9 cellular contexts compared by ENCODE assay signal in the genomic region with DNA sequence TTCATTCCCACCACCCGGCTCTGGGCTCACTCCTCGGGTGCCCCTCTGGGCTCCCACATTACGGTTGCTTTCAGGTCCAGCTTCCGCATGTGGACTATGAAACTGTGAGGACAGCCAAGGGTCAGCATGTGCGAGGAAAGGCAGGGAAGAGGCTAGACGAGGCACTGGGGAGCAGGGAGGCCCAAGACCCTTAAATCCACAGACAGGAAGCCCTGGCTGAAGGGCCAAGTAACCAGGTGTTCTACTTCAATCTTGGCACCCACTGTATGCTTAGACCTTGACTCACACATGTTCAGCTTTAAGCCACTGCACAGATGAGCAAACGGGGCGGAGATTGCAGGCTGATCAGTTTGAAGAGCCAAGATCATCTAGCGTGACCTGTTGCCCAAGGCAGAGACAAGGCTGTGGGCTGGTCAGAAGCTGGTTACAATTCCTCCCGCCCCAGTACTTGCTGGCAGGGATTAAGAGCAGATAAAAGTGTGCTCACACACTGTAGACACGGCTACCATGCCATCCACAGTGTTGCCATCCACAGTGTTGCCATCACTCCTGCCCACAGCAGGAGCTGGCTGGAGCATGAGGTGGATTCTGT. TPM values are rescaled to one million over a fixed set of nuclear protein-coding genes. Genes with fewer than 3 reads are reported as not detected.
DNase-seq lines count a peak whose midpoint lies in the region; ATAC-seq and TF ChIP-seq lines count a peak whose summit lies in the region.
"Had no signal": no experiment of that assay in that cellular context is flagged by ENCODE, and none has a peak within 500 bp of the region (broad histone marks: within the 10 kb centered on the region; RNA-seq: fewer than 3 reads in every experiment).

A gene (plus strand): TSS at position 393 of the 592 bp plus-strand sequence. CDS start 184 bp downstream, at position 577.

- no peaks in the 10 kb centered on the region for H3K36me3 ChIP-seq in uterus

- WGBS in right cardiac atrium: 71% methylated on average over 11 of the region's 11 CpGs

- no peak within 1 kb of the TSS for H3K4me3 ChIP-seq in right cardiac atrium (ENCODE audit: low read length)
- no peak within 1 kb of the TSS for H3K4me3 ChIP-seq in uterus

- no peak within 1 kb of the TSS for H3K27ac ChIP-seq in right cardiac atrium (ENCODE audit: low read length)
- peak within 1 kb of the TSS; percentile 38 for H3K27ac ChIP-seq in substantia nigra (ENCODE audit: low read depth, low read length, poor library complexity, severe bottlenecking)
- H3K27ac ChIP-seq in uterus: no peak within 1 kb of the TSS

- H3K36me3 Mint-ChIP-seq in activated CD4-positive, alpha-beta T cell treated with anti-CD3 and anti-CD28 coated beads, Interleukin-2, amount 10 ng/mL, durations not matched to agents 24 days and 14 days (ENCODE audit: low read depth): peaks cover 10% of the 10 kb centered on the region
- H3K36me3 Mint-ChIP-seq in activated T-helper 1 cell treated with anti-CD3 and anti-CD28 coated beads, Interleukin-12 subunit alpha, Interleukin-12 subunit beta, Interleukin-2, Interleukin-4 antibody, amounts not matched to agents 30 ng/mL and 10 ng/mL and 1 ng/mL, durations not matched to agents 14 hours and 24 hours and 36 hours (ENCODE audit: low read depth): peaks cover 11% of the 10 kb centered on the region

- intact Hi-C loops in activated CD4-positive, alpha-beta T cell treated with anti-CD3 and anti-CD28 coated beads, Interleukin-2, amount 10 ng/mL, durations not matched to agents 24 days and 14 days (cut with micrococcal nuclease): no loop called here
- intact Hi-C loops in activated T-helper 1 cell treated with anti-CD3 and anti-CD28 coated beads, Interleukin-12 subunit alpha, Interleukin-12 subunit beta, Interleukin-2, Interleukin-4 antibody, amounts not matched to agents 30 ng/mL and 10 ng/mL and 1 ng/mL, durations not matched to agents 14 hours and 24 hours and 36 hours (cut with micrococcal nuclease): loop anchor here (1.0 kb wide), 1 partner anchor 12 kb away; no protein-coding TSS in a partner anchor
- intact Hi-C loops in right cardiac atrium (cut with DNase I) (no loop called here), uterus (cut with DNase I; ENCODE audit: low total_unique reads) (no loop called here)

- no peak for TF ChIP-seq CTCF in uterus (IDR thresholded peaks at IDR 0.05)

- peak within 1 kb of the TSS; percentile 21 for H3K4me3 Mint-ChIP-seq in activated CD4-positive, alpha-beta T cell treated with anti-CD3 and anti-CD28 coated beads, Interleukin-2, amount 10 ng/mL, durations not matched to agents 24 days and 14 days
- no peak within 1 kb of the TSS for H3K4me3 Mint-ChIP-seq in activated T-helper 1 cell treated with anti-CD3 and anti-CD28 coated beads, Interleukin-12 subunit alpha, Interleukin-12 subunit beta, Interleukin-2, Interleukin-4 antibody, amounts not matched to agents 30 ng/mL and 10 ng/mL and 1 ng/mL, durations not matched to agents 14 hours and 24 hours and 36 hours

- H3K9me3 ChIP-seq in right cardiac atrium (ENCODE audit: control insufficient read depth, low read length) (no peaks in the 10 kb centered on the region), uterus (no peaks in the 10 kb centered on the region)

- H3K27ac Mint-ChIP-seq in activated CD4-positive, alpha-beta T cell treated with anti-CD3 and anti-CD28 coated beads, Interleukin-2, amount 10 ng/mL, durations not matched to agents 24 days and 14 days: peak within 1 kb of the TSS; percentile 97
- peak within 1 kb of the TSS; percentile 73 for H3K27ac Mint-ChIP-seq in activated T-helper 1 cell treated with anti-CD3 and anti-CD28 coated beads, Interleukin-12 subunit alpha, Interleukin-12 subunit beta, Interleukin-2, Interleukin-4 antibody, amounts not matched to agents 30 ng/mL and 10 ng/mL and 1 ng/mL, durations not matched to agents 14 hours and 24 hours and 36 hours

- H3K27me3 ChIP-seq in right cardiac atrium (ENCODE audit: control insufficient read depth, insufficient read depth) (no peaks in the 10 kb centered on the region), uterus (no peaks in the 10 kb centered on the region)

- peaks cover 4% of the 10 kb centered on the region for H3K9me3 Mint-ChIP-seq in activated CD4-positive, alpha-beta T cell treated with anti-CD3 and anti-CD28 coated beads, Interleukin-2, amount 10 ng/mL, durations not matched to agents 24 days and 14 days
- no peaks in the 10 kb centered on the region for H3K9me3 Mint-ChIP-seq in activated T-helper 1 cell treated with anti-CD3 and anti-CD28 coated beads, Interleukin-12 subunit alpha, Interleukin-12 subunit beta, Interleukin-2, Interleukin-4 antibody, amounts not matched to agents 30 ng/mL and 10 ng/mL and 1 ng/mL, durations not matched to agents 14 hours and 24 hours and 36 hours

- H3K4me1 Mint-ChIP-seq in activated CD4-positive, alpha-beta T cell treated with anti-CD3 and anti-CD28 coated beads, Interleukin-2, amount 10 ng/mL, durations not matched to agents 24 days and 14 days: peaks cover 45% of the 10 kb centered on the region
- peaks cover 32% of the 10 kb centered on the region for H3K4me1 Mint-ChIP-seq in activated T-helper 1 cell treated with anti-CD3 and anti-CD28 coated beads, Interleukin-12 subunit alpha, Interleukin-12 subunit beta, Interleukin-2, Interleukin-4 antibody, amounts not matched to agents 30 ng/mL and 10 ng/mL and 1 ng/mL, durations not matched to agents 14 hours and 24 hours and 36 hours (ENCODE audit: low read depth)

- H3K4me1 ChIP-seq in right cardiac atrium (ENCODE audit: control insufficient read depth, insufficient read depth, low read length): no peaks in the 10 kb centered on the region
- no peaks in the 10 kb centered on the region for H3K4me1 ChIP-seq in uterus

- peak in 1 of 2 donors; percentile 29 for ATAC-seq in right cardiac atrium

- H3K27me3 Mint-ChIP-seq in activated CD4-positive, alpha-beta T cell treated with anti-CD3 and anti-CD28 coated beads, Interleukin-2, amount 10 ng/mL, durations not matched to agents 24 days and 14 days: no peaks in the 10 kb centered on the region
- H3K27me3 Mint-ChIP-seq in activated T-helper 1 cell treated with anti-CD3 and anti-CD28 coated beads, Interleukin-12 subunit alpha, Interleukin-12 subunit beta, Interleukin-2, Interleukin-4 antibody, amounts not matched to agents 30 ng/mL and 10 ng/mL and 1 ng/mL, durations not matched to agents 14 hours and 24 hours and 36 hours (ENCODE audit: insufficient read depth): no peaks in the 10 kb centered on the region

- no peak for DNase-seq in activated CD4-positive, alpha-beta T cell treated with anti-CD3 and anti-CD28 coated beads, Interleukin-2, amount 10 ng/mL, durations not matched to agents 24 days and 14 days
- no peak for DNase-seq in activated CD4-positive, alpha-beta T cell treated with anti-CD3 and anti-CD28 coated beads, Interleukin-2, amount 50 U/mL, for 4 hours
- DNase-seq in activated T-helper 1 cell treated with anti-CD3 and anti-CD28 coated beads, Interleukin-12 subunit alpha, Interleukin-12 subunit beta, Interleukin-2, Interleukin-4 antibody, amounts not matched to agents 30 ng/mL and 10 ng/mL and 1 ng/mL, durations not matched to agents 14 hours and 24 hours and 36 hours (ENCODE audit: low spot score): no peak
- no peak for DNase-seq in right cardiac atrium
- no peak for DNase-seq in substantia nigra (lab: John Stamatoyannopoulos, UW)
- no peak for DNase-seq in nucleus accumbens (lab: John Stamatoyannopoulos, UW)
- DNase-seq in uterus: no peak
- DNase-seq in NCI-H187 (lab: John Stamatoyannopoulos, UW): no peak
- DNase-seq: C1 segment of cervical spinal cord had no signal

- no peak for TF ChIP-seq POLR2A in uterus (IDR thresholded peaks at IDR 0.05)

RNA-seq across cellular contexts. Expression of the gene that starts here (rescaled TPM):
- total RNA-seq in activated CD4-positive, alpha-beta T cell treated with anti-CD3 and anti-CD28 coated beads, Interleukin-2, amount 10 ng/mL, durations not matched to agents 24 days and 14 days: 27.0 and 27.5 TPM in 2 replicates
- 33.2 and 34.2 TPM in 2 replicates for total RNA-seq in activated T-helper 1 cell treated with anti-CD3 and anti-CD28 coated beads, Interleukin-12 subunit alpha, Interleukin-12 subunit beta, Interleukin-2, Interleukin-4 antibody, amounts not matched to agents 30 ng/mL and 10 ng/mL and 1 ng/mL, durations not matched to agents 14 hours and 24 hours and 36 hours
- total RNA-seq in right cardiac atrium (10 to 100 TPM; 11.1 to 21.5 (median 12.1) TPM), uterus (1 to 10 TPM in 3 of 4 donors, under 1 TPM in 1; 0.29 to 9.6 (median 5.4) TPM)
- polyA plus RNA-seq in right cardiac atrium: 10.3 TPM
